Comparison of ENCODE assay signal across 11 cellular contexts in genomic region chr3:177596248-177596821, GRCh38.
DNase-seq lines count a peak whose midpoint lies in the region; ATAC-seq and TF ChIP-seq lines count a peak whose summit lies in the region.
"Had no signal": no experiment of that assay in that cellular context is flagged by ENCODE, and none has a peak within 500 bp of the region (broad histone marks: within the 10 kb centered on the region; RNA-seq: fewer than 3 reads in every experiment).

No MANE protein-coding gene starts in this region.

- peak overlapping the region; percentile 22 for H3K4me3 Mint-ChIP-seq in T-helper 2 cell treated with Interferon-gamma antibody and Interleukin-4, amounts not matched to agents 5 μg/mL and 100 μg/mL, for 36 hours

- H3K27me3 ChIP-seq in stomach smooth muscle (ENCODE audit: control insufficient read depth in 1 of 2, insufficient read depth in 2 of 2, low read length in 2 of 2): no peaks in the 10 kb centered on the region
- H3K27me3 ChIP-seq: adrenal gland had no signal

- peaks cover 29% of the 10 kb centered on the region for H3K4me1 ChIP-seq in stomach smooth muscle (ENCODE audit: control insufficient read depth, insufficient read depth, low read length)

- ATAC-seq in GM21515 (IDR thresholded peaks at IDR 0.05; ENCODE audit: unreplicated experiment): no peak
- ATAC-seq in HG03442 (IDR thresholded peaks at IDR 0.05; ENCODE audit: unreplicated experiment): no peak

- peaks cover 6% of the 10 kb centered on the region for H3K9me3 Mint-ChIP-seq in T-helper 2 cell treated with Interferon-gamma antibody and Interleukin-4, amounts not matched to agents 5 μg/mL and 100 μg/mL, for 36 hours

- TF ChIP-seq CTCF in fibroblast of mammary gland (conservative IDR thresholded peaks at IDR 0.05; ENCODE audit: control insufficient read depth, insufficient read depth, low read depth, low read length): no peak

- peaks cover 60% of the 10 kb centered on the region for H3K4me1 Mint-ChIP-seq in T-helper 2 cell treated with Interferon-gamma antibody and Interleukin-4, amounts not matched to agents 5 μg/mL and 100 μg/mL, for 36 hours (ENCODE audit: low read depth)

- no peaks in the 10 kb centered on the region for H3K36me3 ChIP-seq in stomach smooth muscle (ENCODE audit: control insufficient read depth in 2 of 2, insufficient read depth in 2 of 2, low read length in 2 of 2)
- H3K36me3 ChIP-seq: adrenal gland had no signal

- no peaks in the 10 kb centered on the region for H3K27me3 Mint-ChIP-seq in T-helper 2 cell treated with Interferon-gamma antibody and Interleukin-4, amounts not matched to agents 5 μg/mL and 100 μg/mL, for 36 hours (ENCODE audit: low read depth)

- no peaks in the 10 kb centered on the region for H3K9me3 ChIP-seq in stomach smooth muscle (ENCODE audit: control insufficient read depth in 2 of 2, low read length in 2 of 2)
- H3K9me3 ChIP-seq: adrenal gland had no signal

- H3K27ac Mint-ChIP-seq in T-helper 2 cell treated with Interferon-gamma antibody and Interleukin-4, amounts not matched to agents 5 μg/mL and 100 μg/mL, for 36 hours: no peak overlapping the region

- H3K4me3 ChIP-seq in fibroblast of mammary gland (ENCODE audit: control insufficient read depth, low read depth, low read length) (no peak overlapping the region), stomach smooth muscle (ENCODE audit: low read length in 2 of 2) (no peak overlapping the region)
- H3K4me3 ChIP-seq: adrenal gland had no signal

- peak overlapping the region; percentile 68 for H3K27ac ChIP-seq in stomach smooth muscle (ENCODE audit: low read length)

- H3K36me3 Mint-ChIP-seq in T-helper 2 cell treated with Interferon-gamma antibody and Interleukin-4, amounts not matched to agents 5 μg/mL and 100 μg/mL, for 36 hours (ENCODE audit: low read depth): peaks cover 7% of the 10 kb centered on the region

- DNase-seq in T-helper 2 cell treated with Interferon-gamma antibody and Interleukin-4, amounts not matched to agents 5 μg/mL and 100 μg/mL, for 36 hours (ENCODE audit: low spot score): no peak
- DNase-seq in T-helper 2 cell (no peak), RPMI7951 (ENCODE audit: low read depth) (peak; percentile 73), fibroblast of mammary gland (ENCODE audit: low read depth) (peak; percentile 49), DMS153 treated with DMSO at 0.1 percent for 48 hours (lab: John Stamatoyannopoulos, UW; ENCODE audit: unreplicated experiment) (no peak)
- DNase-seq: AML-193, GOT3 had no signal

- no peak overlapping the region for H3K9ac ChIP-seq in stomach smooth muscle (ENCODE audit: low read length in 2 of 2)

Comparison
In these comparisons a context has a peak if more than half of its experiments do, and no peak if none do; other contexts are left out.
1. DNase-seq: peak in RPMI7951 (single experiment) and fibroblast of mammary gland (single experiment); none in T-helper 2 cell treated with Interferon-gamma antibody and Interleukin-4, amounts not matched to agents 5 μg/mL and 100 μg/mL, for 36 hours (single experiment), T-helper 2 cell (0 of 5) and DMS153 treated with DMSO at 0.1 percent for 48 hours (single experiment).